ENCODE assay signal across 8 cellular contexts in the genomic region with DNA sequence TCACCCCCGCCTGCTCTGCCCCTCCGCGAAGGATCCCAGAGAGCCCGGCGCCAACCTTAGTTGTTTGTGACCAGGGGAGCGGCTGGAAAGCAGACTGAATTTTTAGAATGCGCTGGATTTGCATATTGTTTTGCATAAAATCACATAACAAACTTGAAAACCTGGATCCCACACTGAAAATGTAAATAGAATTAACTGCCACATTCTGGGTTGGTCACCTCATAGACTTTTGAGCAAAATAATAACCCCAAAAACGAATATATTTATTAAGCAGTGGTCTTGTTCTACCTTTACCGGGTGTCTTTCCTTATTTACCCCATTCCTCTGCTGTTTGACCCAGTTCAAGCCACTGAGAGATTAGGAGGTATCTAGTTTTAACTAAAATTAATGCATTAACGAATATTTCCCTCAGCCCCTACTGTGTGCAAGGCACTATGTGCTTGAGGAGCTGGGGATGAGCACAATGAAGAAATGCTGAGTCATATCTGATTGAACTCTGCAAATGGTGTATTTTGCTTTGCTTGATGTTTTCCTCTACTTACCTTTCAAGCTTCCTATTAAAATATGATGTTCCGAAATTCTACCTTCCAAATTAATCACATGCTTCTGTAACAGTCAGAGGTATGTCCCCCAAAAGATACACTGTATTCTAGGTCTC. TPM values are rescaled to one million over a fixed set of nuclear protein-coding genes. Genes with fewer than 3 reads are reported as not detected.
DNase-seq lines count a peak whose midpoint lies in the region; ATAC-seq and TF ChIP-seq lines count a peak whose summit lies in the region.

No MANE protein-coding gene starts in this region.

- no peak for DNase-seq in activated CD8-positive, alpha-beta memory T cell treated with anti-CD3 and anti-CD28 coated beads, Interleukin-2, amount 10 ng/mL, durations not matched to agents 7 days and 5 days
- no peak for DNase-seq in activated CD8-positive, alpha-beta memory T cell treated with anti-CD3 and anti-CD28 coated beads, Interleukin-2, amount 50 U/mL, for 4 hours
- DNase-seq in activated CD8-positive, alpha-beta T cell treated with anti-CD3 and anti-CD28 coated beads for 36 hours = no peak
- no peak for DNase-seq in stimulated activated CD4-positive, alpha-beta T cell treated with anti-CD3 and anti-CD28 coated beads, Interleukin-2, amount 100 ng/mL, for 48 hours
- DNase-seq in OCI-M1 (lab: John Stamatoyannopoulos, UW) (no peak), HPDE6-E6E7 (ENCODE audit: extremely low spot score) (no peak)

- H3K4me3 ChIP-seq in iPS-20b (ENCODE audit: low read length) = peak overlapping the region; percentile 52

- peaks cover 46% of the 10 kb centered on the region for H3K27me3 Mint-ChIP-seq in activated CD8-positive, alpha-beta memory T cell treated with anti-CD3 and anti-CD28 coated beads, Interleukin-2, amount 10 ng/mL, durations not matched to agents 7 days and 5 days
- peaks cover 51% of the 10 kb centered on the region for H3K27me3 Mint-ChIP-seq in activated CD8-positive, alpha-beta T cell treated with anti-CD3 and anti-CD28 coated beads for 36 hours

- H3K36me3 Mint-ChIP-seq in activated CD8-positive, alpha-beta memory T cell treated with anti-CD3 and anti-CD28 coated beads, Interleukin-2, amount 10 ng/mL, durations not matched to agents 7 days and 5 days = no peaks in the 10 kb centered on the region
- no peaks in the 10 kb centered on the region for H3K36me3 Mint-ChIP-seq in activated CD8-positive, alpha-beta T cell treated with anti-CD3 and anti-CD28 coated beads for 36 hours (ENCODE audit: low read depth)

- no peaks in the 10 kb centered on the region for H3K9me3 Mint-ChIP-seq in activated CD8-positive, alpha-beta memory T cell treated with anti-CD3 and anti-CD28 coated beads, Interleukin-2, amount 10 ng/mL, durations not matched to agents 7 days and 5 days (ENCODE audit: low read depth)
- no peaks in the 10 kb centered on the region for H3K9me3 Mint-ChIP-seq in activated CD8-positive, alpha-beta T cell treated with anti-CD3 and anti-CD28 coated beads for 36 hours

- TF ChIP-seq CTCF in activated CD8-positive, alpha-beta T cell treated with anti-CD3 and anti-CD28 coated beads for 36 hours (IDR thresholded peaks at IDR 0.05) = no peak

- ATAC-seq in activated CD8-positive, alpha-beta memory T cell treated with anti-CD3 and anti-CD28 coated beads, Interleukin-2, amount 10 ng/mL, durations not matched to agents 7 days and 5 days = no peak
- no peak for ATAC-seq in activated CD8-positive, alpha-beta T cell treated with anti-CD3 and anti-CD28 coated beads for 36 hours

- intact Hi-C loops in activated CD8-positive, alpha-beta T cell treated with anti-CD3 and anti-CD28 coated beads for 36 hours (cut with micrococcal nuclease) = no loop called here

- H3K27me3 ChIP-seq in iPS-20b (ENCODE audit: insufficient read depth, low read length) = peaks cover 27% of the 10 kb centered on the region

- H3K27ac ChIP-seq in iPS-20b (ENCODE audit: low read length) (peak overlapping the region; percentile 22), temporal lobe (ENCODE audit: low read depth, low read length) (peak overlapping the region; percentile 80)

- H3K9me3 ChIP-seq in iPS-20b (ENCODE audit: insufficient read depth, low read depth, low read length) = no peaks in the 10 kb centered on the region; the same call in 1 of the 2 replicates

- H3K4me1 Mint-ChIP-seq in activated CD8-positive, alpha-beta memory T cell treated with anti-CD3 and anti-CD28 coated beads, Interleukin-2, amount 10 ng/mL, durations not matched to agents 7 days and 5 days = peaks cover 26% of the 10 kb centered on the region
- H3K4me1 Mint-ChIP-seq in activated CD8-positive, alpha-beta T cell treated with anti-CD3 and anti-CD28 coated beads for 36 hours (ENCODE audit: low read depth) = peaks cover 12% of the 10 kb centered on the region

- H3K4me3 Mint-ChIP-seq in activated CD8-positive, alpha-beta memory T cell treated with anti-CD3 and anti-CD28 coated beads, Interleukin-2, amount 10 ng/mL, durations not matched to agents 7 days and 5 days = peak overlapping the region; percentile 76
- peak overlapping the region; percentile 75 for H3K4me3 Mint-ChIP-seq in activated CD8-positive, alpha-beta T cell treated with anti-CD3 and anti-CD28 coated beads for 36 hours

- peaks cover 11% of the 10 kb centered on the region; the same call in 1 of the 2 replicates for H3K4me1 ChIP-seq in iPS-20b (ENCODE audit: insufficient read depth, low read length)

- no peak overlapping the region for H3K27ac Mint-ChIP-seq in activated CD8-positive, alpha-beta memory T cell treated with anti-CD3 and anti-CD28 coated beads, Interleukin-2, amount 10 ng/mL, durations not matched to agents 7 days and 5 days
- H3K27ac Mint-ChIP-seq in activated CD8-positive, alpha-beta T cell treated with anti-CD3 and anti-CD28 coated beads for 36 hours = no peak overlapping the region

- CTCF ChIA-PET in activated CD8-positive, alpha-beta memory T cell treated with anti-CD3 and anti-CD28 coated beads, Interleukin-2, amount 10 ng/mL, durations not matched to agents 7 days and 5 days (lab: Charles Lee) = interaction anchor here (0.9 kb wide), 2 partner anchors 108 to 147 kb away, joined by 3 read pairs; no protein-coding TSS in a partner anchor
- CTCF ChIA-PET in activated CD8-positive, alpha-beta T cell treated with anti-CD3 and anti-CD28 coated beads for 36 hours (lab: Charles Lee) = no interaction called here

- no peaks in the 10 kb centered on the region for H3K36me3 ChIP-seq in iPS-20b (ENCODE audit: insufficient read depth, low read depth, low read length)

- POLR2A ChIA-PET in activated CD8-positive, alpha-beta T cell treated with anti-CD3 and anti-CD28 coated beads for 36 hours (lab: Charles Lee) = no interaction called here

- peak overlapping the region; percentile 43; the same call in 1 of the 2 replicates for H3K9ac ChIP-seq in iPS-20b (ENCODE audit: low read depth, low read length)

RNA-seq across cellular contexts. Expression of a gene that starts 0.4 kb away (rescaled TPM):
- 1 to 10 TPM; 4.3 to 5.0 TPM for total RNA-seq in activated CD8-positive, alpha-beta memory T cell treated with anti-CD3 and anti-CD28 coated beads, Interleukin-2, amount 10 ng/mL, durations not matched to agents 7 days and 5 days
- 1 to 10 TPM; 3.5 to 4.2 TPM for total RNA-seq in activated CD8-positive, alpha-beta T cell treated with anti-CD3 and anti-CD28 coated beads for 36 hours
- total RNA-seq in temporal lobe = 9.6 TPM
